In the genomic region with DNA sequence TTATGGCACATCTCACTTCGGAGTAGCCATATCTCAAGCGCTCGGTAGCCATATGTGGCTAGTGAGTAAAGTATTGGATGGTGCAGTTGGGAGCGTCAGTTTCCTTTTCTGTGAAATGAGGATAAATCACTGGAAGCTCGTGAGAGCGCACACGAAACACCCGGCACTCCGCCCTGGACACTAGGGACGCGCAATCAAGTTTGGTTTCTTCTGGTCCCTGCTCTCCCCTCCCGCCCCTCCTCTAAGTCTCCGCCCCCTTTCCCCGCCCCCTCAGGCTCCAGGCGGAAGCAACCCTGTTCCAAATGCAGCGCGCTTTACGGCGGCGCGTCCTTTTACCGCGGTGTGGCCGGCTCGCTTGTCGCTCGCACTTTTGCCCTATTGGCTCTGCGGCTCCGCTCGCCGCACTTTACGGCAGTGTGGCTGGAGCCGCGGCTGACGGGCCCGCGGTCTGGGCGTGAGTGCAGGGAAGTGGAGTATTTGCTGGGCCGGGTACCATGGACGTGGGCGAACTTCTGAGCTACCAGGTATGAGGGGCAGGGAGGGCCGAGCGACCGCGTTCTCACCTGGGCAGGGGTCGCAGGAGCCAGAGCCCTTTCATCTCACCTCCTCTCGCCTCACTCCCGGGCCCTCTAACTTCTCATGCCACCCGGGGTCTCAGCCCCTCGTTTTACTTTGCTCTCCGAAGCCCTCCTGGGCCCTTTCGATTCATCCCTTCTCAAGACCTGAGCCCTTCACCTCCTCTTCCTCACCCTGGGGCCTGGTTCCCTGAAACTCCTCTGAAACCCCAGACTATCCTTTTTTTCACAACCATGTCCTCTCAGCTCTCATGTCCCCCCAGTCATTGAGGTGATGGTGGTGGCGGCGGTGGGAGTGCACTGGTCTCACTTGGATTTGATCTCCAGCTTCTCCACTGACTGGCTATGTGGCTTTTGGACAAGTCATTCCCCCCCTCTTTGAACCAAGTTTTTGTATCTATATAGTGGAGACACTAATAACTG, we compare ENCODE assay signal across 8 cellular contexts.
DNase-seq lines count a peak whose midpoint lies in the region; ATAC-seq and TF ChIP-seq lines count a peak whose summit lies in the region.

A gene with protein sequence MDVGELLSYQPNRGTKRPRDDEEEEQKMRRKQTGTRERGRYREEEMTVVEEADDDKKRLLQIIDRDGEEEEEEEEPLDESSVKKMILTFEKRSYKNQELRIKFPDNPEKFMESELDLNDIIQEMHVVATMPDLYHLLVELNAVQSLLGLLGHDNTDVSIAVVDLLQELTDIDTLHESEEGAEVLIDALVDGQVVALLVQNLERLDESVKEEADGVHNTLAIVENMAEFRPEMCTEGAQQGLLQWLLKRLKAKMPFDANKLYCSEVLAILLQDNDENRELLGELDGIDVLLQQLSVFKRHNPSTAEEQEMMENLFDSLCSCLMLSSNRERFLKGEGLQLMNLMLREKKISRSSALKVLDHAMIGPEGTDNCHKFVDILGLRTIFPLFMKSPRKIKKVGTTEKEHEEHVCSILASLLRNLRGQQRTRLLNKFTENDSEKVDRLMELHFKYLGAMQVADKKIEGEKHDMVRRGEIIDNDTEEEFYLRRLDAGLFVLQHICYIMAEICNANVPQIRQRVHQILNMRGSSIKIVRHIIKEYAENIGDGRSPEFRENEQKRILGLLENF (plus strand): TSS at position 402 of the 998 bp plus-strand sequence. CDS start 93 bp downstream, at position 495.

- peaks cover 13 to 50% (median 20%) of the 10 kb centered on the region in 10 experiments for H3K4me1 ChIP-seq in BLaER1 treated with 17β-estradiol and CSF1 and Interleukin-3, amounts not matched to agents 10 nM and 100 nM

- TF ChIP-seq CTCF in coronary artery (IDR thresholded peaks at IDR 0.05), result no peak

- H3K27me3 ChIP-seq in BLaER1 treated with 17β-estradiol and CSF1 and Interleukin-3, amounts not matched to agents 10 nM and 100 nM, result no peaks in the 10 kb centered on the region

- H3K36me3 ChIP-seq in BLaER1 treated with 17β-estradiol and CSF1 and Interleukin-3, amounts not matched to agents 10 nM and 100 nM, result peaks cover 0 to 35% (median 19%) of the 10 kb centered on the region in 11 experiments; a peak in 15 of 22 replicates

- H3K9me3 ChIP-seq in BLaER1 treated with 17β-estradiol and CSF1 and Interleukin-3, amounts not matched to agents 10 nM and 100 nM (replicated peaks in 1 of 11), result no peaks in the 10 kb centered on the region

- H3K9ac ChIP-seq in BLaER1 treated with 17β-estradiol and CSF1 and Interleukin-3, amounts not matched to agents 10 nM and 100 nM, result peak within 1 kb of the TSS; percentile 85 to 94 (median 91)

- peak within 1 kb of the TSS; percentile 81 to 99 (median 94) for H3K4me3 ChIP-seq in BLaER1 treated with 17β-estradiol and CSF1 and Interleukin-3, amounts not matched to agents 10 nM and 100 nM
- peak within 1 kb of the TSS; percentile 94 for H3K4me3 ChIP-seq in coronary artery

- peaks cover 0 to 47% (median 10%) of the 10 kb centered on the region in 11 experiments; a peak in 7 of 22 replicates for H4K20me1 ChIP-seq in BLaER1 treated with 17β-estradiol and CSF1 and Interleukin-3, amounts not matched to agents 10 nM and 100 nM

- peak; percentile 80 for ATAC-seq in GM19328 (IDR thresholded peaks at IDR 0.05; ENCODE audit: unreplicated experiment)
- ATAC-seq in HG03469 (IDR thresholded peaks at IDR 0.05; ENCODE audit: unreplicated experiment), result peak; percentile 45

- peak within 1 kb of the TSS; percentile 72 to 88 (median 80) for H3K27ac ChIP-seq in BLaER1 treated with 17β-estradiol and CSF1 and Interleukin-3, amounts not matched to agents 10 nM and 100 nM
- peak within 1 kb of the TSS; percentile 12 to 64 for H3K27ac ChIP-seq in coronary artery

- peak within 1 kb of the TSS; percentile 86 to 99 (median 96) for H3K4me2 ChIP-seq in BLaER1 treated with 17β-estradiol and CSF1 and Interleukin-3, amounts not matched to agents 10 nM and 100 nM

- DNase-seq in NCI-H526 treated with DMSO at 0.1 percent for 48 hours (lab: John Stamatoyannopoulos, UW), result peak; percentile 94
- peak; percentile 98 for DNase-seq in activated CD4-positive, alpha-beta T cell treated with anti-CD3 and anti-CD28 coated beads for 48 hours
- DNase-seq in coronary artery (ENCODE audit: low spot score), result peak; percentile 97
- peak; percentile 99 for DNase-seq in left kidney (ENCODE audit: low read depth, low spot score)
- peak; percentile 96 for DNase-seq in stimulated activated CD4-positive, alpha-beta T cell treated with anti-CD3 and anti-CD28 coated beads, Interleukin-1b, Interleukin-23, amount 100 ng/mL, for 48 hours

Comparison
In these comparisons a context has a peak if more than half of its experiments do, and no peak if none do; other contexts are left out.
1. Peak in every context shown above with its lines: DNase-seq, ATAC-seq, H3K4me3 ChIP-seq and H3K27ac ChIP-seq.